Comparison of ENCODE assay signal across 29 cellular contexts in genomic region chr19:33775731-33776487, GRCh38. TPM values are rescaled to one million over a fixed set of nuclear protein-coding genes. Genes with fewer than 3 reads are reported as not detected.
"Had no signal": no experiment of that assay in that cellular context is flagged by ENCODE, and none has a peak within 500 bp of the region (broad histone marks: within the 10 kb centered on the region; RNA-seq: fewer than 3 reads in every experiment).

No MANE protein-coding gene starts in this region.

- H3K4me2 ChIP-seq: hepatocyte had no signal

- FAIRE-seq: islet of Langerhans had no signal

- H3K4me3 ChIP-seq: colonic mucosa, gastrocnemius medialis, heart left ventricle, hepatocyte, left lung, prostate gland, skin epidermis, spleen, testis, tibial artery had no signal

- H3K27me3 ChIP-seq: colonic mucosa, testis had no signal

- H3K9me3 ChIP-seq: colonic mucosa, gastrocnemius medialis, heart left ventricle, left lung, prostate gland, spleen, testis, tibial artery had no signal

- H3K9ac ChIP-seq: parathyroid adenoma had no signal

- H3K36me3 Mint-ChIP-seq: naive thymus-derived CD4-positive, alpha-beta T cell; stimulated activated memory B cell treated with anti-CD40 and anti-IgM and Interleukin-4, amounts not matched to agents 10 μg/mL and 1 μg/mL and 100 μg/mL, for 72 hours; type B pancreatic cell had no signal

- H3K4me3 Mint-ChIP-seq: dendritic cell treated with granulocyte-macrophage colony-stimulating factor and Interleukin-4, amounts not matched to agents 40 ng/mL and 50 ng/mL, for 4 days; endodermal cell; naive thymus-derived CD4-positive, alpha-beta T cell; nephron; stimulated activated memory B cell treated with anti-CD40 and anti-IgM and Interleukin-4, amounts not matched to agents 10 μg/mL and 1 μg/mL and 100 μg/mL, for 72 hours; type B pancreatic cell had no signal

- H2AFZ ChIP-seq: hepatocyte, parathyroid adenoma had no signal

- H3K4me1 ChIP-seq: colonic mucosa, parathyroid adenoma, prostate gland had no signal

- H3K79me2 ChIP-seq: hepatocyte, parathyroid adenoma had no signal

- H3K9me3 Mint-ChIP-seq: dendritic cell treated with granulocyte-macrophage colony-stimulating factor and Interleukin-4, amounts not matched to agents 40 ng/mL and 50 ng/mL, for 4 days; endodermal cell; naive thymus-derived CD4-positive, alpha-beta T cell; nephron; stimulated activated memory B cell treated with anti-CD40 and anti-IgM and Interleukin-4, amounts not matched to agents 10 μg/mL and 1 μg/mL and 100 μg/mL, for 72 hours; type B pancreatic cell had no signal

- H3K27ac Mint-ChIP-seq: dendritic cell treated with granulocyte-macrophage colony-stimulating factor and Interleukin-4, amounts not matched to agents 40 ng/mL and 50 ng/mL, for 4 days; endodermal cell; naive thymus-derived CD4-positive, alpha-beta T cell; nephron; stimulated activated memory B cell treated with anti-CD40 and anti-IgM and Interleukin-4, amounts not matched to agents 10 μg/mL and 1 μg/mL and 100 μg/mL, for 72 hours; type B pancreatic cell had no signal

- H3K27ac ChIP-seq: colonic mucosa, epithelial cell of prostate, gastrocnemius medialis, heart left ventricle, hepatocyte, left lung, parathyroid adenoma, prostate gland, skin epidermis, spleen, testis, tibial artery had no signal

- H3K36me3 ChIP-seq: colonic mucosa, gastrocnemius medialis, heart left ventricle, left lung, prostate gland, spleen, tibial artery had no signal

- DNase-seq: colonic mucosa; effector CD8-positive, alpha-beta T cell; endodermal cell; foreskin fibroblast; gastrocnemius medialis; heart left ventricle; left cardiac atrium; left lung; mesendoderm; midbrain; naive thymus-derived CD4-positive, alpha-beta T cell; occipital lobe; right cardiac atrium; spleen; stimulated activated CD4-positive, alpha-beta T cell treated with anti-CD3 and anti-CD28 coated beads, Interleukin-4, amount 100 ng/mL, for 4 hours; stimulated activated naive CD8-positive, alpha-beta T cell treated with anti-CD3 and anti-CD28 coated beads, Interleukin-15, Interleukin-2, amounts not matched to agents 100 U/mL and 50 U/mL, for 24 hours; substantia nigra; testis; tibial artery had no signal

RNA-seq across cellular contexts. Expression of gene KCTD15, which starts 20.8 kb away (rescaled TPM):
- polyA plus RNA-seq: naive thymus-derived CD4-positive, alpha-beta T cell had no signal
